8 cellular contexts compared by ENCODE assay signal in genomic region chr2:39872748-39873147, GRCh38.
"Had no signal": no experiment of that assay in that cellular context is flagged by ENCODE, and none has a peak within 500 bp of the region (broad histone marks: within the 10 kb centered on the region; RNA-seq: fewer than 3 reads in every experiment).

No MANE protein-coding gene starts in this region.

- H3K4me2 ChIP-seq: KMS-11 had no signal

- H3K4me3 ChIP-seq: GM23248 had no signal

- H2AFZ ChIP-seq: GM23248 had no signal

- DNase-seq: GM23248, H9, HCEC 1CT, IMR-90, Karpas-422, KBM-7 had no signal

- H3K9me3 Mint-ChIP-seq: H9 had no signal

- H3K27ac ChIP-seq: GM23248, HL-60, KMS-11 had no signal

- H3K9ac ChIP-seq: GM23248, KMS-11 had no signal

- H3K4me1 Mint-ChIP-seq: H9 had no signal

- H3K4me3 Mint-ChIP-seq: H9 had no signal
